Comparison of ENCODE assay signal across 1 cellular context in genomic region chr12:32918890-32919791, GRCh38.
TF ChIP-seq lines count a peak whose summit lies in the region.

No MANE protein-coding gene starts in this region.

TF ChIP-seq in K562, 482 proteins besides CTCF, POLR2A, EP300 and RAD21 (continued from another document):
- TF ChIP-seq DEAF1 (CRISPR knock-in tag; IDR thresholded peaks at IDR 0.05) (0 out of 2 replicates have a peak, but pooled peaks have one; percentile 39), PHF21A (IDR thresholded peaks at IDR 0.05; ENCODE audit: borderline replicate concordance, low read depth) (no peak), TRIM25 (IDR thresholded peaks at IDR 0.05; ENCODE audit: borderline replicate concordance) (no peak)
